19 cellular contexts compared by ENCODE assay signal in the genomic region with DNA sequence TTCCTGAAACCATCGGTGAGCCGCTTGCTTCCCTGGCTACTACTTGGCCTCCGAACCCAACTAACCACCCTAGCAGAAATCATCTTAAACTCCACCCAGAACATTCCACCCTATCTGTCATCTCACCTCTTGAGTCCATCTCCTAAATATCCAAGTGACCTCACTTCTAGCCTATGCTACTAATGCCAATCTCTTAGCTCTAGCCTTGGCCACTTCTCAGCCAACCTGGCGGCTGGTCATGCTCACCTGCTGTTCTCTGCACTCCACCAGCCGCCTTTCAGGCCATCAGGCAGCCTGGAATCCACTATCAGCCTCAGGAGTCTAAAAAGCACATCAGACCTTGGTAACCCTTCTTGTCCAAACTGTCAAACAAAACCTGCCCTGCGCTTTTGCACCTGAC. TPM values are rescaled to one million over a fixed set of nuclear protein-coding genes. Genes with fewer than 3 reads are reported as not detected.
DNase-seq lines count a peak whose midpoint lies in the region; ATAC-seq and TF ChIP-seq lines count a peak whose summit lies in the region.
"Had no signal": no experiment of that assay in that cellular context is flagged by ENCODE, and none has a peak within 500 bp of the region (broad histone marks: within the 10 kb centered on the region; RNA-seq: fewer than 3 reads in every experiment).

No MANE protein-coding gene starts in this region.

- peaks cover 57% of the 10 kb centered on the region for H3K36me3 ChIP-seq in suprapubic skin

- no peaks in the 10 kb centered on the region for H3K27me3 ChIP-seq in suprapubic skin
- H3K27me3 ChIP-seq: spleen, thyroid gland had no signal

- no peak for TF ChIP-seq CTCF in endothelial cell (IDR thresholded peaks at IDR 0.05; ENCODE audit: unreplicated experiment)
- no peak for TF ChIP-seq CTCF in suprapubic skin (IDR thresholded peaks at IDR 0.05)

- H3K4me1 ChIP-seq in suprapubic skin, result peaks cover 41% of the 10 kb centered on the region

- DNase-seq in activated naive CD4-positive, alpha-beta T cell treated with anti-CD3 and anti-CD28 coated beads, Interleukin-2, amount 10 ng/mL, durations not matched to agents 7 days and 5 days, result no peak
- no peak for DNase-seq in activated naive CD4-positive, alpha-beta T cell treated with anti-CD3 and anti-CD28 coated beads, Interleukin-2, amount 50 U/mL, for 72 hours (ENCODE audit: low spot score in 2 of 2)
- DNase-seq in T-helper 17 cell (no peak), endothelial cell (ENCODE audit: low spot score) (no peak), dermis blood vessel endothelial cell (no peak), HuH-7 (ENCODE audit: low spot score) (no peak), suprapubic skin (ENCODE audit: low spot score in 2 of 2) (no peak)
- DNase-seq in stimulated activated effector memory CD8-positive, alpha-beta T cell treated with anti-CD3 and anti-CD28 coated beads, Interleukin-12 subunit alpha, Interleukin-12 subunit beta, amount 100 ng/mL, for 72 hours (ENCODE audit: low spot score in 2 of 2), result no peak
- DNase-seq: ACHN; activated effector memory CD4-positive, alpha-beta T cell treated with anti-CD3 and anti-CD28 coated beads, Interleukin-2, amount 50 U/mL, for 16 hours; MV-4-11; NCI-H1930; NCI-H446 treated with DMSO at 0.1 percent for 48 hours; stimulated activated CD8-positive, alpha-beta memory T cell treated with anti-CD3 and anti-CD28 coated beads, Interleukin-4, amount 100 ng/mL, for 48 hours; thyroid gland had no signal

- no peak overlapping the region for H3K4me3 ChIP-seq in suprapubic skin
- H3K4me3 ChIP-seq: spleen, thyroid gland had no signal

- TF ChIP-seq EP300 in suprapubic skin (IDR thresholded peaks at IDR 0.05), result no peak

- TF ChIP-seq POLR2A in suprapubic skin (IDR thresholded peaks at IDR 0.05), result no peak

- no peak overlapping the region for H3K4me3 Mint-ChIP-seq in activated naive CD4-positive, alpha-beta T cell treated with anti-CD3 and anti-CD28 coated beads, Interleukin-2, amount 10 ng/mL, durations not matched to agents 7 days and 5 days
- H3K4me3 Mint-ChIP-seq in T-helper 17 cell (peak overlapping the region; percentile 80), endothelial cell (ENCODE audit: unreplicated experiment) (peak overlapping the region; percentile 17)
- no peak overlapping the region for H3K4me3 Mint-ChIP-seq in stimulated activated effector memory CD8-positive, alpha-beta T cell treated with anti-CD3 and anti-CD28 coated beads, Interleukin-12 subunit alpha, Interleukin-12 subunit beta, amount 100 ng/mL, for 72 hours
- H3K4me3 Mint-ChIP-seq: CD14-positive monocyte had no signal

- no peaks in the 10 kb centered on the region for H3K9me3 ChIP-seq in T-helper 17 cell (ENCODE audit: control insufficient read depth, low read length, poor library complexity, severe bottlenecking)
- no peaks in the 10 kb centered on the region for H3K9me3 ChIP-seq in suprapubic skin
- H3K9me3 ChIP-seq: spleen, thyroid gland had no signal

- H3K9me3 Mint-ChIP-seq in activated naive CD4-positive, alpha-beta T cell treated with anti-CD3 and anti-CD28 coated beads, Interleukin-2, amount 10 ng/mL, durations not matched to agents 7 days and 5 days, result no peaks in the 10 kb centered on the region
- H3K9me3 Mint-ChIP-seq in activated naive CD4-positive, alpha-beta T cell treated with anti-CD3 and anti-CD28 coated beads, Interleukin-2, amount 50 U/mL, for 72 hours, result no peaks in the 10 kb centered on the region
- no peaks in the 10 kb centered on the region for H3K9me3 Mint-ChIP-seq in endothelial cell (ENCODE audit: unreplicated experiment)
- H3K9me3 Mint-ChIP-seq in stimulated activated effector memory CD8-positive, alpha-beta T cell treated with anti-CD3 and anti-CD28 coated beads, Interleukin-12 subunit alpha, Interleukin-12 subunit beta, amount 100 ng/mL, for 72 hours, result no peaks in the 10 kb centered on the region
- H3K9me3 Mint-ChIP-seq: CD14-positive monocyte had no signal

- peaks cover 56% of the 10 kb centered on the region for H3K4me1 Mint-ChIP-seq in activated naive CD4-positive, alpha-beta T cell treated with anti-CD3 and anti-CD28 coated beads, Interleukin-2, amount 10 ng/mL, durations not matched to agents 7 days and 5 days
- H3K4me1 Mint-ChIP-seq in T-helper 17 cell (peaks cover 51% of the 10 kb centered on the region), endothelial cell (ENCODE audit: unreplicated experiment) (peaks cover 25% of the 10 kb centered on the region)
- peaks cover 62% of the 10 kb centered on the region for H3K4me1 Mint-ChIP-seq in stimulated activated effector memory CD8-positive, alpha-beta T cell treated with anti-CD3 and anti-CD28 coated beads, Interleukin-12 subunit alpha, Interleukin-12 subunit beta, amount 100 ng/mL, for 72 hours

- peaks cover 63% of the 10 kb centered on the region for H3K36me3 Mint-ChIP-seq in activated naive CD4-positive, alpha-beta T cell treated with anti-CD3 and anti-CD28 coated beads, Interleukin-2, amount 10 ng/mL, durations not matched to agents 7 days and 5 days
- peaks cover 6 to 34% of the 10 kb centered on the region in 2 donors for H3K36me3 Mint-ChIP-seq in activated naive CD4-positive, alpha-beta T cell treated with anti-CD3 and anti-CD28 coated beads, Interleukin-2, amount 50 U/mL, for 72 hours
- H3K36me3 Mint-ChIP-seq in T-helper 17 cell (ENCODE audit: low read depth) (peaks cover 28% of the 10 kb centered on the region), endothelial cell (ENCODE audit: low read depth, unreplicated experiment) (peaks cover 50% of the 10 kb centered on the region)
- H3K36me3 Mint-ChIP-seq in stimulated activated effector memory CD8-positive, alpha-beta T cell treated with anti-CD3 and anti-CD28 coated beads, Interleukin-12 subunit alpha, Interleukin-12 subunit beta, amount 100 ng/mL, for 72 hours, result peaks cover 78% of the 10 kb centered on the region

- peak overlapping the region; percentile 68 for H3K27ac Mint-ChIP-seq in activated naive CD4-positive, alpha-beta T cell treated with anti-CD3 and anti-CD28 coated beads, Interleukin-2, amount 10 ng/mL, durations not matched to agents 7 days and 5 days
- H3K27ac Mint-ChIP-seq in activated naive CD4-positive, alpha-beta T cell treated with anti-CD3 and anti-CD28 coated beads, Interleukin-2, amount 50 U/mL, for 72 hours, result peak overlapping the region in 1 of 2 donors; percentile 90
- peak overlapping the region; percentile 92 for H3K27ac Mint-ChIP-seq in T-helper 17 cell
- H3K27ac Mint-ChIP-seq in endothelial cell (ENCODE audit: unreplicated experiment), result peak overlapping the region; percentile 28
- H3K27ac Mint-ChIP-seq in stimulated activated effector memory CD8-positive, alpha-beta T cell treated with anti-CD3 and anti-CD28 coated beads, Interleukin-12 subunit alpha, Interleukin-12 subunit beta, amount 100 ng/mL, for 72 hours, result peak overlapping the region; percentile 69

- H3K27ac ChIP-seq in suprapubic skin, result no peak overlapping the region
- H3K27ac ChIP-seq: HL-60, spleen, thyroid gland had no signal

- H3K27me3 Mint-ChIP-seq in activated naive CD4-positive, alpha-beta T cell treated with anti-CD3 and anti-CD28 coated beads, Interleukin-2, amount 10 ng/mL, durations not matched to agents 7 days and 5 days, result no peaks in the 10 kb centered on the region
- H3K27me3 Mint-ChIP-seq in T-helper 17 cell (no peaks in the 10 kb centered on the region), endothelial cell (ENCODE audit: unreplicated experiment) (peaks cover 5% of the 10 kb centered on the region)

- ATAC-seq in activated naive CD4-positive, alpha-beta T cell treated with anti-CD3 and anti-CD28 coated beads, Interleukin-2, amount 50 U/mL, for 72 hours, result no peak
- no peak for ATAC-seq in T-helper 17 cell
- no peak for ATAC-seq in stimulated activated effector memory CD8-positive, alpha-beta T cell treated with anti-CD3 and anti-CD28 coated beads, Interleukin-12 subunit alpha, Interleukin-12 subunit beta, amount 100 ng/mL, for 72 hours
- ATAC-seq: Right ventricle myocardium inferior had no signal

- CTCF ChIA-PET in activated naive CD4-positive, alpha-beta T cell treated with anti-CD3 and anti-CD28 coated beads, Interleukin-2, amount 10 ng/mL, durations not matched to agents 7 days and 5 days (lab: Charles Lee), result no interaction called here

- 90% methylated on average over 6 of the region's 6 CpGs for WGBS in suprapubic skin

RNA-seq across cellular contexts. Expression of a gene that starts 11.9 kb away (rescaled TPM):
- total RNA-seq in activated naive CD4-positive, alpha-beta T cell treated with anti-CD3 and anti-CD28 coated beads, Interleukin-2, amount 50 U/mL, for 72 hours, result 100 to 1,000 TPM in 1 of 2 donors, 10 to 100 TPM in 1; 82.6 to 148 TPM
- 100 to 1,000 TPM; 462 to 497 TPM for total RNA-seq in T-helper 17 cell
- 73.3 TPM for total RNA-seq in endothelial cell (ENCODE audit: unreplicated experiment)
- 50.6 and 51.4 TPM in 2 replicates for total RNA-seq in dermis blood vessel endothelial cell
- total RNA-seq in suprapubic skin, result 10 to 100 TPM; 57.6 to 88.6 (median 74.9) TPM

RNA-seq across cellular contexts. Expression of a gene that starts 46.6 kb away (rescaled TPM):
- total RNA-seq in activated naive CD4-positive, alpha-beta T cell treated with anti-CD3 and anti-CD28 coated beads, Interleukin-2, amount 50 U/mL, for 72 hours, result 10 to 100 TPM; 82.2 to 88.1 TPM
- total RNA-seq in T-helper 17 cell (100 to 1,000 TPM; 418 to 474 TPM), endothelial cell (ENCODE audit: unreplicated experiment) (56.7 TPM), dermis blood vessel endothelial cell (22.8 and 24.7 TPM in 2 replicates), suprapubic skin (100 to 1,000 TPM in 1 of 4 donors, 10 to 100 TPM in 3; 60.1 to 118 (median 74.4) TPM)

Comparison
In these comparisons a context has a peak if more than half of its experiments do, and no peak if none do; other contexts are left out.
1. H3K4me3 Mint-ChIP-seq: peak in T-helper 17 cell (single experiment) and endothelial cell (single experiment); none in activated naive CD4-positive, alpha-beta T cell treated with anti-CD3 and anti-CD28 coated beads, Interleukin-2, amount 10 ng/mL, durations not matched to agents 7 days and 5 days (single experiment) and stimulated activated effector memory CD8-positive, alpha-beta T cell treated with anti-CD3 and anti-CD28 coated beads, Interleukin-12 subunit alpha, Interleukin-12 subunit beta, amount 100 ng/mL, for 72 hours (single experiment).